In the genomic region with DNA sequence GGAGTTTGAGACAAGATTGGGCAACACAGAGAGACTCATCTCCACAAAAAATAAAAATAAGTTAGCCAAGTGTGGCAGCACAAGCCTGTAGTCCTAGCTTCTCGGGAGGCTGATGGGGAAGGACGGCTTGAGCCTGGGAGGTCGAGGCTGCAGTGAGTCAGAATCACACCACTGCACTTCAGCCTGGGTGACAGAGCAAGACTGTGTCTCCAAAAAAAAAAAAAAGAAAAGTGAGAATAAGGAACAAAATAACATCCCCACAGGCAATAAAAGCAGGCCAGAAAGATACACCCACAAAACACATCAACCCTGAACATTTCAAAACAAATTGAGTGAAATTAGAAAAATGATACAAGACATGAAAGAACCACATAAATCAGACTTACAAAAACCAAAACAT, we compare ENCODE assay signal across 18 cellular contexts. TPM values are rescaled to one million over a fixed set of nuclear protein-coding genes. Genes with fewer than 3 reads are reported as not detected.
DNase-seq lines count a peak whose midpoint lies in the region; ATAC-seq and TF ChIP-seq lines count a peak whose summit lies in the region.
"Had no signal": no experiment of that assay in that cellular context is flagged by ENCODE, and none has a peak within 500 bp of the region (broad histone marks: within the 10 kb centered on the region; RNA-seq: fewer than 3 reads in every experiment).

No MANE protein-coding gene starts in this region.

- TF ChIP-seq CTCF in chondrocyte (IDR thresholded peaks at IDR 0.05) (no peak), dorsolateral prefrontal cortex (IDR thresholded peaks at IDR 0.05 in 54 of 56, conservative IDR thresholded peaks at IDR 0.05 in 2 of 56; ENCODE audit: low read depth in 1 of 56, partially characterized antibody in 56 of 56) (no peak)

- intact Hi-C loops in dorsolateral prefrontal cortex (cut with DNase I), result no loop called here

- H3K9me3 Mint-ChIP-seq in chondrocyte (ENCODE audit: low read depth), result peaks cover 5% of the 10 kb centered on the region

- H3K4me3 ChIP-seq in dorsolateral prefrontal cortex, result no peak overlapping the region
- H3K4me3 ChIP-seq: BLaER1 treated with 17β-estradiol and CSF1 and Interleukin-3, amounts not matched to agents 10 nM and 100 nM; HAP-1 had no signal

- peak overlapping the region in 1 of 59 donors; percentile 19 for H3K27ac ChIP-seq in dorsolateral prefrontal cortex
- H3K27ac ChIP-seq: BLaER1 treated with 17β-estradiol and CSF1 and Interleukin-3, amounts not matched to agents 10 nM and 100 nM; KMS-11 had no signal

- H3K36me3 Mint-ChIP-seq in chondrocyte (ENCODE audit: low read depth), result peaks cover 31% of the 10 kb centered on the region

- H3K4me3 Mint-ChIP-seq in chondrocyte (ENCODE audit: unreplicated experiment), result no peak overlapping the region

- peak overlapping the region; percentile 76 for H3K27ac Mint-ChIP-seq in chondrocyte (ENCODE audit: unreplicated experiment)

- in situ Hi-C loops in ACHN (cut with HindIII; ENCODE audit: low pct_ligation_motif_present, low pct_unique_long_range_greater_than_20kb, low sequenced_read_pairs), result no loop called here

- ATAC-seq in GM21786 (IDR thresholded peaks at IDR 0.05; ENCODE audit: unreplicated experiment) (no peak), GM18502 (IDR thresholded peaks at IDR 0.05; ENCODE audit: poor library complexity, unreplicated experiment) (no peak)
- ATAC-seq: Right ventricle myocardium inferior had no signal

- no peaks in the 10 kb centered on the region for H3K27me3 Mint-ChIP-seq in chondrocyte (ENCODE audit: low read depth)

- H3K4me1 Mint-ChIP-seq in chondrocyte (ENCODE audit: low read depth), result peaks cover 19% of the 10 kb centered on the region

- DNase-seq in ACHN (peak; percentile 21), HCEC 1CT (peak; percentile 5), chondrocyte (ENCODE audit: low spot score) (no peak), iris pigment epithelial cell (ENCODE audit: low read depth) (peak; percentile 35), dorsolateral prefrontal cortex (no peak), NCI-H526 treated with DMSO at 0.1 percent for 48 hours (lab: John Stamatoyannopoulos, UW) (no peak)
- DNase-seq: DMS79 treated with DMSO at 0.1 percent for 48 hours, NCI-H1417, NCI-H187 treated with DMSO at 0.1 percent for 48 hours, NCI-H446 treated with DMSO at 0.1 percent for 48 hours had no signal

- no peaks in the 10 kb centered on the region for H3K27me3 ChIP-seq in dorsolateral prefrontal cortex
- H3K27me3 ChIP-seq: BLaER1 treated with 17β-estradiol and CSF1 and Interleukin-3, amounts not matched to agents 10 nM and 100 nM had no signal

RNA-seq across cellular contexts. Expression of gene OCA2, which starts 48.7 kb away (rescaled TPM):
- 0.75 to 3.3 TPM (median 0.82 TPM) in 3 replicates for total RNA-seq in chondrocyte
- total RNA-seq in dorsolateral prefrontal cortex, result 10 to 100 TPM in 1 of 120 experiments, 1 to 10 TPM in 119; 2.0 to 12.0 (median 6.1) TPM
- total RNA-seq: HT-29, OCI-LY7, Right ventricle myocardium inferior had no signal

Comparison
In these comparisons a context has a peak if more than half of its experiments do, and no peak if none do; other contexts are left out.
1. DNase-seq: peak in ACHN (single experiment), HCEC 1CT (single experiment) and iris pigment epithelial cell (single experiment); none in chondrocyte (single experiment), dorsolateral prefrontal cortex (0 of 10) and NCI-H526 treated with DMSO at 0.1 percent for 48 hours (single experiment).